In genomic region chr6:111848262-111848661, GRCh38 we compare ENCODE assay signal across 19 cellular contexts.
"Had no signal": no experiment of that assay in that cellular context is flagged by ENCODE, and none has a peak within 500 bp of the region (broad histone marks: within the 10 kb centered on the region; RNA-seq: fewer than 3 reads in every experiment).

No MANE protein-coding gene starts in this region.

- H3K9me3 ChIP-seq: breast epithelium, gastrocnemius medialis, ovary, thoracic aorta, upper lobe of right lung had no signal

- DNase-seq: activated CD4-positive, CD25-positive, alpha-beta regulatory T cell; activated CD8-positive, alpha-beta memory T cell treated with anti-CD3 and anti-CD28 coated beads, Interleukin-2, amount 50 U/mL, for 4 hours; activated naive CD4-positive, alpha-beta T cell treated with anti-CD3 and anti-CD28 coated beads, Interleukin-2, amount 50 U/mL, for 16 hours; amygdala; dorsolateral prefrontal cortex; endodermal cell; gastrocnemius medialis; left colon; midbrain; ovary; stimulated activated CD4-positive, alpha-beta T cell treated with anti-CD3 and anti-CD28 coated beads, Interleukin-12 subunit alpha, Interleukin-12 subunit beta, amount 100 ng/mL, for 4 hours; stimulated activated CD4-positive, alpha-beta T cell treated with anti-CD3 and anti-CD28 coated beads, Interleukin-2, amount 100 ng/mL, for 24 hours; SW 1271; upper lobe of right lung had no signal

- H3K27ac ChIP-seq: breast epithelium, gastrocnemius medialis, neural progenitor cell, ovary, thoracic aorta, upper lobe of right lung had no signal

- H3K4me3 Mint-ChIP-seq: endodermal cell; neural progenitor cell; stimulated activated effector memory CD8-positive, alpha-beta T cell treated with anti-CD3 and anti-CD28 coated beads, Interleukin-12 subunit alpha, Interleukin-12 subunit beta, amount 100 ng/mL, for 72 hours; T-helper 2 cell treated with Interferon-gamma antibody and Interleukin-4, amounts not matched to agents 5 μg/mL and 100 μg/mL, for 36 hours had no signal

- ATAC-seq: gastrocnemius medialis; left colon; stimulated activated effector memory CD8-positive, alpha-beta T cell treated with anti-CD3 and anti-CD28 coated beads, Interleukin-12 subunit alpha, Interleukin-12 subunit beta, amount 100 ng/mL, for 72 hours; upper lobe of right lung had no signal

- H3K4me1 ChIP-seq: breast epithelium had no signal

- H3K9me3 Mint-ChIP-seq: endodermal cell; neural progenitor cell; stimulated activated effector memory CD8-positive, alpha-beta T cell treated with anti-CD3 and anti-CD28 coated beads, Interleukin-12 subunit alpha, Interleukin-12 subunit beta, amount 100 ng/mL, for 72 hours; T-helper 2 cell treated with Interferon-gamma antibody and Interleukin-4, amounts not matched to agents 5 μg/mL and 100 μg/mL, for 36 hours had no signal

- H3K36me3 ChIP-seq: breast epithelium, gastrocnemius medialis, neural progenitor cell, ovary, thoracic aorta had no signal

- H3K27me3 ChIP-seq: breast epithelium, dorsolateral prefrontal cortex, gastrocnemius medialis, neural progenitor cell, ovary, upper lobe of right lung had no signal

- H3K27ac Mint-ChIP-seq: endodermal cell had no signal

- H3K4me3 ChIP-seq: breast epithelium, gastrocnemius medialis, neural progenitor cell, ovary, thoracic aorta, upper lobe of right lung had no signal
